ENCODE assay signal across 15 cellular contexts in genomic region chr14:90611501-90611900, GRCh38.
"Had no signal": no experiment of that assay in that cellular context is flagged by ENCODE, and none has a peak within 500 bp of the region (broad histone marks: within the 10 kb centered on the region; RNA-seq: fewer than 3 reads in every experiment).

No MANE protein-coding gene starts in this region.

- H3K36me3 ChIP-seq: pancreas, right lobe of liver had no signal

- H3K9me3 ChIP-seq: mucosa of descending colon, pancreas, right lobe of liver, testis had no signal

- H3K27ac ChIP-seq: pancreas, testis had no signal

- H3K4me1 ChIP-seq: pancreas, right lobe of liver, testis had no signal

- H3K27me3 ChIP-seq: pancreas, right lobe of liver, testis had no signal

- ATAC-seq: activated CD4-positive, CD25-positive, alpha-beta regulatory T cell treated with anti-CD3 and anti-CD28 coated beads, Interleukin-2, amount 50 U/mL, for 24 hours; activated naive CD4-positive, alpha-beta T cell treated with anti-CD3 and anti-CD28 coated beads, Interleukin-2, amount 50 U/mL, for 72 hours; mucosa of descending colon; natural killer cell treated with Interleukin-12 subunit alpha and Interleukin-12 subunit beta and Interleukin-15 and Interleukin-18, amount 100 ng/mL, for 72 hours; T-helper 17 cell had no signal

- DNase-seq: activated effector memory CD4-positive, alpha-beta T cell treated with anti-CD3 and anti-CD28 coated beads, Interleukin-2, amount 50 U/mL, for 16 hours; activated T-cell treated with anti-CD3 and anti-CD28 coated beads, Interleukin-2, amount 50 U/mL, for 1 hour; amniotic stem cell; effector CD4-positive, alpha-beta T cell; mammary epithelial cell; mucosa of descending colon; pancreas; right lobe of liver; SHP77; stimulated activated naive CD4-positive, alpha-beta T cell; T-helper 17 cell; testis had no signal

- H3K4me3 ChIP-seq: mucosa of descending colon, pancreas, right lobe of liver, testis had no signal
